Comparison of ENCODE assay signal across 8 cellular contexts in the genomic region with DNA sequence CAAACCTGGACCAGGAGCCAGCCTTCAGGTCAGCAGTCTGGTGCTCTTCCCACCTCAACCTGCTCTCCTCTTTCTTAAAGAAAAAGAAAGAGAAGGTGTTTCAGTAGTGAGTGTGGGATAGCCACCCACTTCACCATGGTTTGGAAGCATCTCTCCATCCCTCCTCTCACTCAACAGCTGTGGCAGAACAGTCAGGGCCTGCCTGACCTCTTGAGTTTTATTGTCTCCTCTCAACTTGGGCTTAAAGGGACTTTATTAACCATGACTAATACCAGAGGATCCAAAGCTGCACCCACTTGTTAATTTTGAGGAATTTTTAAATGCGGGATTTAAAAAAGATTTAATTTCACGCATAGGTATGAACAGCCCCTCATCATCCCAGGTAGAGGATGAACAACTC. TPM values are rescaled to one million over a fixed set of nuclear protein-coding genes. Genes with fewer than 3 reads are reported as not detected.
DNase-seq lines count a peak whose midpoint lies in the region; ATAC-seq and TF ChIP-seq lines count a peak whose summit lies in the region.

No MANE protein-coding gene starts in this region.

- no peaks in the 10 kb centered on the region for H3K79me2 ChIP-seq in PC-9 (ENCODE audit: low read depth)

- TF ChIP-seq CTCF in GM12865 (IDR thresholded peaks at IDR 0.05; ENCODE audit: insufficient read depth, low read depth, low read length, missing control alignments), result no peak
- no peak for TF ChIP-seq CTCF in PC-9 (conservative IDR thresholded peaks at IDR 0.05)
- TF ChIP-seq CTCF in fibroblast of villous mesenchyme (IDR thresholded peaks at IDR 0.05; ENCODE audit: insufficient read depth, low read depth, low read length), result no peak
- no peak for TF ChIP-seq CTCF in sigmoid colon (IDR thresholded peaks at IDR 0.05)

- no peak for ATAC-seq in HG02623 (IDR thresholded peaks at IDR 0.05; ENCODE audit: unreplicated experiment)

- TF ChIP-seq EP300 in sigmoid colon (IDR thresholded peaks at IDR 0.05), result no peak

- H3K36me3 ChIP-seq in PC-9 (ENCODE audit: low read depth), result no peaks in the 10 kb centered on the region
- no peaks in the 10 kb centered on the region for H3K36me3 ChIP-seq in sigmoid colon

- H3K4me3 ChIP-seq in GM12865 (ENCODE audit: low read depth, low read length) (peak overlapping the region; percentile 98), PC-9 (no peak overlapping the region), fibroblast of villous mesenchyme (ENCODE audit: low read depth, low read length) (peak overlapping the region; percentile 64), sigmoid colon (peak overlapping the region in 3 of 4 donors; percentile 40 to 59 (median 56))

- 33 to 40% methylated on average over 2 of the region's 2 CpGs for WGBS in sigmoid colon, 2 donors

- intact Hi-C loops in PC-9 (cut with micrococcal nuclease; ENCODE audit: unreplicated experiment), result no loop called here
- intact Hi-C loops in sigmoid colon (cut with DNase I), result no loop called here

- H3K27me3 ChIP-seq in PC-9 (ENCODE audit: insufficient read depth, low read depth) (peaks cover 14% of the 10 kb centered on the region), sigmoid colon (peaks cover 0 to 28% (median 12%) of the 10 kb centered on the region in 3 donors)

- H3K9me2 ChIP-seq in PC-9 (ENCODE audit: insufficient read depth), result no peaks in the 10 kb centered on the region; the same call in 1 of the 2 replicates

- no peaks in the 10 kb centered on the region for H3K4me1 ChIP-seq in PC-9 (replicated peaks; ENCODE audit: insufficient read depth)
- H3K4me1 ChIP-seq in sigmoid colon, result peaks cover 0 to 23% (median 19%) of the 10 kb centered on the region in 4 donors

- CTCF ChIA-PET in PC-9 (lab: Charles Lee), result no interaction called here

- H3K4me2 ChIP-seq in PC-9, result peak overlapping the region; percentile 54

- POLR2A ChIA-PET in PC-9 (lab: Charles Lee; ENCODE audit: unreplicated experiment), result no interaction called here

- H2AFZ ChIP-seq in PC-9, result no peak overlapping the region

- TF ChIP-seq POLR2A in sigmoid colon (IDR thresholded peaks at IDR 0.05), result no peak

- H3K9me3 ChIP-seq in PC-9 (ENCODE audit: insufficient read depth, low read depth), result no peaks in the 10 kb centered on the region
- H3K9me3 ChIP-seq in sigmoid colon, result no peaks in the 10 kb centered on the region

- no TSS peak for BruUV-seq in PC-9 (replicated peaks; lab: Mats Ljungman, UMichigan)

- H3K27ac ChIP-seq in PC-9 (no peak overlapping the region), sigmoid colon (no peak overlapping the region)

- no peak for DNase-seq in GM12865 (ENCODE audit: low read depth)
- no peak for DNase-seq in PC-9
- no peak for DNase-seq in fibroblast of villous mesenchyme (ENCODE audit: low read depth)
- no peak for DNase-seq in sigmoid colon
- DNase-seq in NCI-H1105 treated with DMSO at 0.1 percent for 48 hours (lab: John Stamatoyannopoulos, UW), result no peak
- DNase-seq in kidney tubule cell (ENCODE audit: low spot score), result no peak
- DNase-seq in NAMALWA (ENCODE audit: low spot score), result no peak

- no peaks in the 10 kb centered on the region for H3F3A ChIP-seq in PC-9 (ENCODE audit: insufficient read depth, low read depth)

- no peaks in the 10 kb centered on the region for H4K20me1 ChIP-seq in PC-9 (ENCODE audit: insufficient read depth)

RNA-seq across cellular contexts. Expression of a gene that starts 0.6 kb away (rescaled TPM):
- total RNA-seq in PC-9 (2021), result 0.55 TPM in 1 of 2 replicates, not detected in the other
- total RNA-seq in fibroblast of villous mesenchyme, result 0.43 and 0.97 TPM in 2 replicates
- 1 to 10 TPM in 2 of 4 donors, under 1 TPM in 2; 0.16 to 2.1 (median 0.83) TPM for total RNA-seq in sigmoid colon
- under 1 TPM; under 0.01 to 0.86 (median 0.23) TPM for polyA plus RNA-seq in sigmoid colon
